Comparison of ENCODE assay signal across 20 cellular contexts in genomic region chr9:92504881-92505280, GRCh38. TPM values are rescaled to one million over a fixed set of nuclear protein-coding genes. Genes with fewer than 3 reads are reported as not detected.
DNase-seq lines count a peak whose midpoint lies in the region; ATAC-seq and TF ChIP-seq lines count a peak whose summit lies in the region.
"Had no signal": no experiment of that assay in that cellular context is flagged by ENCODE, and none has a peak within 500 bp of the region (broad histone marks: within the 10 kb centered on the region; RNA-seq: fewer than 3 reads in every experiment).

No MANE protein-coding gene starts in this region.

- H3K27ac Mint-ChIP-seq in chondrocyte (ENCODE audit: unreplicated experiment) = peak overlapping the region; percentile 89
- H3K27ac Mint-ChIP-seq: activated CD4-positive, alpha-beta memory T cell treated with anti-CD3 and anti-CD28 coated beads for 36 hours; CD4-positive, CD25-positive, alpha-beta regulatory T cell; naive B cell had no signal

- TF ChIP-seq CTCF in SK-N-SH (IDR thresholded peaks at IDR 0.05) (no peak), chondrocyte (IDR thresholded peaks at IDR 0.05) (no peak), uterus (IDR thresholded peaks at IDR 0.05) (no peak)

- no peaks in the 10 kb centered on the region for H3K9me3 ChIP-seq in SK-N-SH
- no peaks in the 10 kb centered on the region for H3K9me3 ChIP-seq in muscle layer of duodenum (ENCODE audit: control insufficient read depth in 1 of 2, low read length in 2 of 2)
- H3K9me3 ChIP-seq in uterus = no peaks in the 10 kb centered on the region
- H3K9me3 ChIP-seq: thyroid gland had no signal

- no peak for DNase-seq in SK-N-SH
- no peak for DNase-seq in chondrocyte (ENCODE audit: low spot score)
- DNase-seq in uterus = no peak
- DNase-seq in H4 (ENCODE audit: low spot score) = no peak
- no peak for DNase-seq in stimulated activated naive CD8-positive, alpha-beta T cell treated with anti-CD3 and anti-CD28 coated beads, Interleukin-15, Interleukin-2, amounts not matched to agents 100 U/mL and 50 U/mL, for 24 hours
- DNase-seq: activated CD4-positive, alpha-beta memory T cell treated with anti-CD3 and anti-CD28 coated beads for 36 hours; activated T-cell treated with anti-CD3 and anti-CD28 coated beads, Interleukin-2, amount 50 U/mL, for 48 hours; CD4-positive, CD25-positive, alpha-beta regulatory T cell; cortex of kidney; H7; naive B cell; NCI-H1930; NCI-H524 treated with DMSO at 0.1 percent for 48 hours; stimulated activated CD4-positive, alpha-beta T cell treated with anti-CD3 and anti-CD28 coated beads, Interleukin-1b, Interleukin-23, amount 100 ng/mL, for 48 hours; thyroid gland had no signal

- H4K20me1 ChIP-seq in SK-N-SH (ENCODE audit: insufficient read depth) = no peaks in the 10 kb centered on the region

- no peaks in the 10 kb centered on the region for H3K79me2 ChIP-seq in SK-N-SH (ENCODE audit: insufficient read depth)

- no peak overlapping the region for H3K4me2 ChIP-seq in SK-N-SH

- H3K9me3 Mint-ChIP-seq in chondrocyte (ENCODE audit: low read depth) = no peaks in the 10 kb centered on the region
- H3K9me3 Mint-ChIP-seq: activated CD4-positive, alpha-beta memory T cell treated with anti-CD3 and anti-CD28 coated beads for 36 hours; CD4-positive, CD25-positive, alpha-beta regulatory T cell; naive B cell had no signal

- peak overlapping the region; percentile 34 to 79; a peak in 3 of 4 replicates for H3K27ac ChIP-seq in SK-N-SH (ENCODE audit: low read depth in 2 of 2, low read length in 1 of 2)
- peak overlapping the region; percentile 73 for H3K27ac ChIP-seq in muscle layer of duodenum (ENCODE audit: low read length)
- peak overlapping the region; percentile 72 to 90 for H3K27ac ChIP-seq in uterus
- H3K27ac ChIP-seq: 22Rv1 had no signal

- H3K36me3 Mint-ChIP-seq in chondrocyte (ENCODE audit: low read depth) = peaks cover 9% of the 10 kb centered on the region
- H3K36me3 Mint-ChIP-seq: activated CD4-positive, alpha-beta memory T cell treated with anti-CD3 and anti-CD28 coated beads for 36 hours; CD4-positive, CD25-positive, alpha-beta regulatory T cell; naive B cell had no signal

- H3F3A ChIP-seq in SK-N-SH (replicated peaks; ENCODE audit: insufficient read depth) = peaks cover 25% of the 10 kb centered on the region

- no peak overlapping the region for H3K4me3 Mint-ChIP-seq in chondrocyte (ENCODE audit: unreplicated experiment)
- H3K4me3 Mint-ChIP-seq: activated CD4-positive, alpha-beta memory T cell treated with anti-CD3 and anti-CD28 coated beads for 36 hours; CD4-positive, CD25-positive, alpha-beta regulatory T cell; naive B cell had no signal

- no peak for TF ChIP-seq EP300 in SK-N-SH (IDR thresholded peaks at IDR 0.05; ENCODE audit: borderline replicate concordance in 1 of 2, low read depth in 1 of 2, low read length in 1 of 2)

- H3K4me1 Mint-ChIP-seq in chondrocyte (ENCODE audit: low read depth) = peaks cover 76% of the 10 kb centered on the region
- H3K4me1 Mint-ChIP-seq: CD4-positive, CD25-positive, alpha-beta regulatory T cell had no signal

- no peaks in the 10 kb centered on the region for H3K27me3 Mint-ChIP-seq in chondrocyte (ENCODE audit: low read depth)
- H3K27me3 Mint-ChIP-seq: activated CD4-positive, alpha-beta memory T cell treated with anti-CD3 and anti-CD28 coated beads for 36 hours; CD4-positive, CD25-positive, alpha-beta regulatory T cell; naive B cell had no signal

- CTCF ChIA-PET in SK-N-SH (lab: Yijun Ruan, JAX) = interaction anchor here (0.6 kb wide), 1 partner anchor 617 kb away, joined by 3 read pairs; no protein-coding TSS in a partner anchor

- no peak overlapping the region for H3K4me3 ChIP-seq in SK-N-SH (ENCODE audit: low read depth in 2 of 2, low read length in 1 of 2)
- H3K4me3 ChIP-seq in muscle layer of duodenum (ENCODE audit: low read depth in 1 of 2, low read length in 2 of 2) = no peak overlapping the region
- H3K4me3 ChIP-seq in uterus = no peak overlapping the region
- H3K4me3 ChIP-seq: thyroid gland had no signal

- no peaks in the 10 kb centered on the region for H3K36me3 ChIP-seq in SK-N-SH (replicated peaks in 1 of 2; ENCODE audit: control insufficient read depth in 1 of 2, insufficient read depth in 2 of 2, low read length in 1 of 2)
- peaks cover 0 to 2% of the 10 kb centered on the region in 2 donors for H3K36me3 ChIP-seq in muscle layer of duodenum (ENCODE audit: control insufficient read depth in 1 of 2, insufficient read depth in 2 of 2, low read length in 2 of 2)
- H3K36me3 ChIP-seq in uterus = no peaks in the 10 kb centered on the region
- H3K36me3 ChIP-seq: thyroid gland had no signal

- no peak for TF ChIP-seq POLR2A in uterus (IDR thresholded peaks at IDR 0.05)

- no peak for TF ChIP-seq RAD21 in SK-N-SH (IDR thresholded peaks at IDR 0.05; ENCODE audit: low read length)

- POLR2A ChIA-PET in SK-N-SH (lab: Yijun Ruan, JAX) = no interaction called here

- intact Hi-C loops in uterus (cut with DNase I; ENCODE audit: low total_unique reads) = no loop called here

- WGBS in SK-N-SH (ENCODE audit: low lambda C conversion rate) = 92% methylated on average over 2 of the region's 2 CpGs

- no peak overlapping the region for H3K9ac ChIP-seq in SK-N-SH

- H3K9me2 ChIP-seq in SK-N-SH = no peaks in the 10 kb centered on the region

- H3K27me3 ChIP-seq in SK-N-SH (ENCODE audit: insufficient read depth) (no peaks in the 10 kb centered on the region), muscle layer of duodenum (ENCODE audit: low read depth, low read length) (no peaks in the 10 kb centered on the region), uterus (no peaks in the 10 kb centered on the region)
- H3K27me3 ChIP-seq: thyroid gland had no signal

- ATAC-seq in SK-N-SH treated with all-trans-retinoic acid at 6 μM for 48 hours = no peak
- ATAC-seq in stimulated activated naive CD8-positive, alpha-beta T cell treated with anti-CD3 and anti-CD28 coated beads, Interleukin-15, Interleukin-2, amounts not matched to agents 100 U/mL and 50 U/mL, for 24 hours = no peak
- no peak for ATAC-seq in HG02588 (IDR thresholded peaks at IDR 0.05; ENCODE audit: unreplicated experiment)
- ATAC-seq: esophagus mucosa had no signal

- H3K4me1 ChIP-seq in SK-N-SH (ENCODE audit: control insufficient read depth in 1 of 2, insufficient read depth in 2 of 2, low read depth in 1 of 2, low read length in 1 of 2) (peaks cover 16 to 24% of the 10 kb centered on the region in 2 experiments; a peak in 3 of 4 replicates), muscle layer of duodenum (ENCODE audit: control insufficient read depth in 1 of 2, insufficient read depth in 2 of 2, low read length in 2 of 2) (peaks cover 11 to 36% of the 10 kb centered on the region in 2 donors), uterus (peaks cover 3 to 8% of the 10 kb centered on the region in 2 donors)

- peak overlapping the region; percentile 7; the same call in 1 of the 2 replicates for H2AFZ ChIP-seq in SK-N-SH (ENCODE audit: low read depth)

TF ChIP-seq in SK-N-SH, 30 proteins besides CTCF, POLR2A, EP300 and RAD21 (continues in another document):
- no peak for TF ChIP-seq PBX3 (IDR thresholded peaks at IDR 0.05)
- TF ChIP-seq MXI1 (IDR thresholded peaks at IDR 0.05; ENCODE audit: low read depth, low read length) = no peak
- TF ChIP-seq GATA2 (CRISPR knock-in tag; IDR thresholded peaks at IDR 0.05) = no peak
- no peak for TF ChIP-seq TEAD4 (IDR thresholded peaks at IDR 0.05; ENCODE audit: borderline replicate concordance, insufficient read depth)
- no peak for TF ChIP-seq YY1 (IDR thresholded peaks at IDR 0.05; ENCODE audit: low read depth)

TF ChIP-seq in SK-N-SH treated with all-trans-retinoic acid at 6 μM for 48 hours, 23 proteins besides CTCF, POLR2A, EP300 and RAD21 (continues in another document):
- TF ChIP-seq CSRNP3 (CRISPR knock-in tag; IDR thresholded peaks at IDR 0.05) = no peak
- TF ChIP-seq PPARA (CRISPR knock-in tag; IDR thresholded peaks at IDR 0.05; ENCODE audit: borderline replicate concordance) = no peak
- TF ChIP-seq RARB (CRISPR knock-in tag; IDR thresholded peaks at IDR 0.05) = no peak
- TF ChIP-seq PATZ1 (CRISPR knock-in tag; IDR thresholded peaks at IDR 0.05; ENCODE audit: borderline replicate concordance) = no peak

RNA-seq across cellular contexts. Expression of gene ASPN, which starts 22.6 kb away (rescaled TPM):
- polyA plus RNA-seq in SK-N-SH (2012; rRNA removed) = 0.76 and 1.7 TPM in 2 replicates
- 1.8 and 2.4 TPM in 2 replicates for polyA plus RNA-seq in SK-N-SH (2012; cell fraction: cytosol; rRNA removed)
- 0.35 and 1.4 TPM in 2 replicates for polyA plus RNA-seq in SK-N-SH (2012; cell fraction: nucleus; rRNA removed)
- total RNA-seq in chondrocyte = 335 to 385 TPM (median 376 TPM) in 3 replicates
- 100 to 1,000 TPM in 1 of 4 donors, 10 to 100 TPM in 3; 29.5 to 160 (median 73.0) TPM for total RNA-seq in uterus
- not detected in 2 replicates for total RNA-seq in H4 (2014; rRNA removed; shearing (Covaris generic))
- total RNA-seq: activated CD4-positive, alpha-beta memory T cell treated with anti-CD3 and anti-CD28 coated beads for 36 hours; CD4-positive, CD25-positive, alpha-beta regulatory T cell; H7 had no signal
- polyA plus RNA-seq: CD4-positive, CD25-positive, alpha-beta regulatory T cell had no signal

RNA-seq across cellular contexts. Expression of gene ECM2, which starts 30.9 kb away (rescaled TPM):
- polyA plus RNA-seq in SK-N-SH (2012; rRNA removed) = 0.16 and 0.20 TPM in 2 replicates
- polyA plus RNA-seq in SK-N-SH (2012; cell fraction: cytosol; rRNA removed) = 0.25 and 0.33 TPM in 2 replicates
- 0.20 and 0.50 TPM in 2 replicates for polyA plus RNA-seq in SK-N-SH (2012; cell fraction: nucleus; rRNA removed)
- total RNA-seq in chondrocyte = 31.7 to 39.6 TPM (median 34.2 TPM) in 3 replicates
- total RNA-seq in uterus = 10 to 100 TPM; 21.8 to 34.0 (median 27.7) TPM
- total RNA-seq in H4 (2014; rRNA removed; shearing (Covaris generic)) = 2.0 and 5.2 TPM in 2 replicates
- total RNA-seq: activated CD4-positive, alpha-beta memory T cell treated with anti-CD3 and anti-CD28 coated beads for 36 hours; CD4-positive, CD25-positive, alpha-beta regulatory T cell; H7 had no signal
- polyA plus RNA-seq: CD4-positive, CD25-positive, alpha-beta regulatory T cell had no signal

Comparison
In these comparisons a context has a peak if more than half of its experiments do, and no peak if none do; other contexts are left out.
1. RNA of gene ASPN, which starts 22.6 kb away (total RNA-seq): 335 to 385 TPM in chondrocyte and 29.5 to 160 TPM in uterus; not detected in H4; every median in the first group is over 10 times any median in the second.
2. Peak in every context shown above with its lines, with median percentiles within 50 percentile points of each other: H3K27ac ChIP-seq.